Comparison of ENCODE assay signal across 24 cellular contexts in the genomic region with DNA sequence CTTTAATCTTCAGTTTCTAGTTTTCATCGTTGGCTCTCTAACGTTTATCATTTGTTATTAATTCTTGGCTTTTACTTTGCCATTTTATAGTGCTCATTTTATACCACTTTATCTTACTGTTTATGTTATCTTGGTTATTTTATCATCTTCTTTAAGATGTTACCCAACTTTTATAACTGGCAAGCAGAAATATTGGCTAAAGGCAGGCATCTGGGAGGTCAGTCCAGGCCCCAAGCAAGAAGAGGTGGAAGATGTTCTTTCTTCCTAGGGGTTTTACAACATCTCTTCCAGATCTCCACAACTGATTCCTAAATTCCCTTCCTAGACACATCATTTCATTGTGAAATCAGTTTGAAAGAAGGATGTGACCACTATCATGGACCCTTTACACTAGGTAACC.
A peak's percentile ranks its signal among the peaks of the same experiment; 100 is the strongest.
DNase-seq lines count a peak whose midpoint lies in the region; ATAC-seq, FAIRE-seq and TF ChIP-seq lines count a peak whose summit lies in the region.
"Had no signal": no experiment of that assay in that cellular context is flagged by ENCODE, and none has a peak within 500 bp of the region (broad histone marks: within the 10 kb centered on the region; RNA-seq: fewer than 3 reads in every experiment).

No MANE protein-coding gene starts in this region.

- H3K9ac ChIP-seq in liver (ENCODE audit: low read depth in 1 of 2, low read length in 2 of 2) (no peak overlapping the region), HepG2 (ENCODE audit: insufficient read depth, low read depth, low read length) (no peak overlapping the region)

- H3K4me1 ChIP-seq in liver (ENCODE audit: control insufficient read depth in 4 of 4, insufficient read depth in 4 of 4, low read length in 3 of 4) (peaks cover 4 to 38% (median 16%) of the 10 kb centered on the region in 4 donors), HepG2 (ENCODE audit: insufficient read depth, low read length) (peaks cover 46% of the 10 kb centered on the region), gastroesophageal sphincter (peaks cover 0 to 11% (median 0%) of the 10 kb centered on the region in 3 donors)

- CTCF ChIA-PET in HepG2 (lab: Yijun Ruan, JAX; ENCODE audit: low intra/inter-chr PET ratio, low total read pairs) = no interaction called here

- DNase-seq in HepG2 (ENCODE audit: low spot score) (no peak), SKM-1 (lab: John Stamatoyannopoulos, UW; ENCODE audit: unreplicated experiment) (no peak), UCSD-AML1 (lab: John Stamatoyannopoulos, UW; ENCODE audit: unreplicated experiment) (no peak), GM19239 (ENCODE audit: insufficient read length, low spot score) (no peak)
- DNase-seq: AML-193; C1 segment of cervical spinal cord; CD8-positive, alpha-beta T cell; MG63; NCI-H1417 treated with DMSO at 0.1 percent for 48 hours; NCI-H187 treated with DMSO at 0.1 percent for 48 hours; NCI-H2107; NCI-H446 treated with DMSO at 0.1 percent for 48 hours; NCI-H526 treated with DMSO at 0.1 percent for 48 hours had no signal

- in situ Hi-C loops in HepG2 (cut with HindIII; ENCODE audit: extremely low pct_ligation_motif_present, low pct_unique_long_range_greater_than_20kb) = no loop called here

- TF ChIP-seq RAD21 in liver (IDR thresholded peaks at IDR 0.05) (no peak), HepG2 (CRISPR knock-in tag; IDR thresholded peaks at IDR 0.05) (no peak)

- no peak overlapping the region for H3K4me3 ChIP-seq in liver (ENCODE audit: low read depth in 1 of 3, low read length in 3 of 3)
- H3K4me3 ChIP-seq in HepG2 (replicated peaks in 1 of 3; ENCODE audit: insufficient read depth in 1 of 3, low read depth in 2 of 3, low read length in 3 of 3) = no peak overlapping the region
- no peak overlapping the region for H3K4me3 ChIP-seq in gastroesophageal sphincter
- H3K4me3 ChIP-seq: K562, MG63, SJSA1 had no signal

- peaks cover 16% of the 10 kb centered on the region for H3K4me1 Mint-ChIP-seq in nephron

- WGBS in liver = 59% methylated on average over 2 of the region's 2 CpGs
- 60% methylated on average over 2 of the region's 2 CpGs for WGBS in HepG2 (ENCODE audit: low lambda C conversion rate)
- WGBS in gastroesophageal sphincter (ENCODE audit: low coverage in 1 of 2), 2 donors = 4 to 17% methylated on average over 1 to 2 of the region's 2 CpGs

- H3K27me3 ChIP-seq in liver (ENCODE audit: control insufficient read depth in 4 of 4, insufficient read depth in 4 of 4, low read length in 3 of 4) (no peaks in the 10 kb centered on the region), HepG2 (ENCODE audit: control insufficient read depth in 1 of 2, insufficient read depth in 2 of 2, low read length in 2 of 2) (no peaks in the 10 kb centered on the region), gastroesophageal sphincter (no peaks in the 10 kb centered on the region)
- H3K27me3 ChIP-seq: MG63, SJSA1 had no signal

- H3K9me3 Mint-ChIP-seq in nephron = no peaks in the 10 kb centered on the region
- H3K9me3 Mint-ChIP-seq: CD8-positive, alpha-beta T cell had no signal

- H3K9me3 ChIP-seq in liver (ENCODE audit: control insufficient read depth in 4 of 4, low read length in 3 of 4) (no peaks in the 10 kb centered on the region), HepG2 (ENCODE audit: low read length) (no peaks in the 10 kb centered on the region), gastroesophageal sphincter (no peaks in the 10 kb centered on the region)
- H3K9me3 ChIP-seq: MG63, SJSA1 had no signal

- TF ChIP-seq CTCF in liver (IDR thresholded peaks at IDR 0.05; ENCODE audit: low read depth, low read length, missing input control) (no peak), HepG2 (CRISPR knock-in tag; IDR thresholded peaks at IDR 0.05) (no peak), gastroesophageal sphincter (IDR thresholded peaks at IDR 0.05) (no peak), nephron (IDR thresholded peaks at IDR 0.05; ENCODE audit: unreplicated experiment in 3 of 3) (no peak)

- POLR2A ChIA-PET in HepG2 (lab: Yijun Ruan, JAX) = interaction anchor here (0.7 kb wide), 1 partner anchor 19 kb away, joined by 3 read pairs; no protein-coding TSS in a partner anchor

- H3K79me2 ChIP-seq in HepG2 (ENCODE audit: insufficient read depth, low read length) = no peaks in the 10 kb centered on the region

- TF ChIP-seq POLR2A in HepG2 (IDR thresholded peaks at IDR 0.05; ENCODE audit: insufficient read depth in 1 of 2, low read depth in 2 of 2, low read length in 2 of 2) (no peak), gastroesophageal sphincter (IDR thresholded peaks at IDR 0.05) (no peak)

- H3K27me3 Mint-ChIP-seq in nephron (ENCODE audit: low read depth) = no peaks in the 10 kb centered on the region

- H4K20me1 ChIP-seq in HepG2 (ENCODE audit: insufficient read depth, low read length) = no peaks in the 10 kb centered on the region

- BruUV-seq in HepG2 (replicated peaks; lab: Mats Ljungman, UMichigan) = no TSS peak

- FAIRE-seq in HepG2 (lab: Jason Lieb, UNC) = no peak
- no peak for FAIRE-seq in GM19239 (lab: Jason Lieb, UNC)
- FAIRE-seq: GM12891, H1, K562 had no signal

- peak overlapping the region in 2 of 3 experiments; percentile 83 to 84 for H3K27ac Mint-ChIP-seq in nephron
- H3K27ac Mint-ChIP-seq: CD8-positive, alpha-beta T cell had no signal

- no peak overlapping the region for H2AFZ ChIP-seq in HepG2 (ENCODE audit: low read length)

- ATAC-seq in HepG2 (no peak), gastroesophageal sphincter (peak; percentile 39), GM19328 (IDR thresholded peaks at IDR 0.05; ENCODE audit: unreplicated experiment) (no peak)
- ATAC-seq: CD8-positive, alpha-beta T cell; HCT116; K562; Right ventricle myocardium inferior had no signal

- H3K4me2 ChIP-seq in HepG2 (ENCODE audit: low read depth, low read length) = no peak overlapping the region

- no peaks in the 10 kb centered on the region for H3K36me3 Mint-ChIP-seq in nephron (ENCODE audit: low read depth)
- H3K36me3 Mint-ChIP-seq: CD8-positive, alpha-beta T cell had no signal

- H3K36me3 ChIP-seq in liver (ENCODE audit: control insufficient read depth in 4 of 4, insufficient read depth in 3 of 4, low read depth in 1 of 4, low read length in 3 of 4) (no peaks in the 10 kb centered on the region), HepG2 (replicated peaks in 1 of 2; ENCODE audit: control insufficient read depth in 1 of 2, insufficient read depth in 2 of 2, low read length in 2 of 2) (no peaks in the 10 kb centered on the region), gastroesophageal sphincter (no peaks in the 10 kb centered on the region)
- H3K36me3 ChIP-seq: MG63, SJSA1 had no signal

- H3K27ac ChIP-seq in liver (ENCODE audit: low read depth in 1 of 2, low read length in 2 of 2) = peak overlapping the region; percentile 64 to 74
- H3K27ac ChIP-seq in HepG2 (ENCODE audit: extremely low read length, insufficient read depth, low read length) = no peak overlapping the region
- peak overlapping the region in 1 of 4 donors; percentile 39 for H3K27ac ChIP-seq in gastroesophageal sphincter
- H3K27ac ChIP-seq: 22Rv1, SJSA1 had no signal

- intact Hi-C loops in HepG2 (cut with micrococcal nuclease; ENCODE audit: unreplicated experiment) = loop anchor here (2.0 kb wide), 1 partner anchor 20 kb away; no protein-coding TSS in a partner anchor

- TF ChIP-seq EP300 in HepG2 (IDR thresholded peaks at IDR 0.05; ENCODE audit: low read depth in 2 of 2, low read length in 2 of 2) (no peak), HepG2 (CRISPR knock-in tag; IDR thresholded peaks at IDR 0.05; ENCODE audit: borderline replicate concordance) (no peak), gastroesophageal sphincter (IDR thresholded peaks at IDR 0.05) (no peak)

- H3K4me3 Mint-ChIP-seq in nephron = no peak overlapping the region
- H3K4me3 Mint-ChIP-seq: CD8-positive, alpha-beta T cell had no signal

TF ChIP-seq in liver, 16 proteins besides CTCF, POLR2A, EP300 and RAD21 (continues in another document):
- TF ChIP-seq, protein P1, sequence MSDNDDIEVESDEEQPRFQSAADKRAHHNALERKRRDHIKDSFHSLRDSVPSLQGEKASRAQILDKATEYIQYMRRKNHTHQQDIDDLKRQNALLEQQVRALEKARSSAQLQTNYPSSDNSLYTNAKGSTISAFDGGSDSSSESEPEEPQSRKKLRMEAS (IDR thresholded peaks at IDR 0.05) = no peak
- TF ChIP-seq EGR1 (IDR thresholded peaks at IDR 0.05; ENCODE audit: low read depth in 2 of 2) = no peak
- TF ChIP-seq SP1 (IDR thresholded peaks at IDR 0.05) = no peak
- TF ChIP-seq FOXA2 (IDR thresholded peaks at IDR 0.05) = no peak

TF ChIP-seq in HepG2, 621 proteins besides CTCF, POLR2A, EP300 and RAD21:
- no peak for TF ChIP-seq ZNF20 (CRISPR knock-in tag; IDR thresholded peaks at IDR 0.05)
- TF ChIP-seq FOXO1 (CRISPR knock-in tag; IDR thresholded peaks at IDR 0.05) = no peak
